35 cellular contexts compared by ENCODE assay signal in the genomic region with DNA sequence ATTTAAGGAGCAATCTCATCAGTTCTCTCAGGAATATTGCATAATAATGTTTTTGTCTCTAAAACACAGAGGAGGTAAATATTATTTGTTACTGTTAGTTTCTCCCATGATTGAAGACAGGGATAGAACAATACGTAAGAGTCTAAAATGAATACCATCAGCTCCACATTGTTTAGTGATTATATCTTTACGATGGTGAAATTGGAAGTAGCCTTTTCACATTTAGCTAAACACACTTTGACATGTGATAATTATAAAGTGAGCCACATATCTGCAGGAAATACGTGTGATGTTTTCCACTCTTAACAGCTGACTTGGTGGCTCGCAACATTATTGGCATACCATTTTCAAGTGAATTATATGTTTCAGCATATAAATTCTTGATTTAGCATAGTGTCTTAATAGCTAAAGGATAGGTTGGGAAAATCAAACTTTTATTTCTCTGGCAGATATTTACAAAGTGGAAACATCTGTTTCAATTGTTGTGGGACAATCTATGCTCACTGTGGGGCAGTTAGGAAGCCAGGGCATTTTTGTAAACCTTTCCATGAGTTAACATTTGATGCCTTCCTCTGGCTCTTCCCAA.
DNase-seq lines count a peak whose midpoint lies in the region; ATAC-seq, FAIRE-seq and TF ChIP-seq lines count a peak whose summit lies in the region.
"Had no signal": no experiment of that assay in that cellular context is flagged by ENCODE, and none has a peak within 500 bp of the region (broad histone marks: within the 10 kb centered on the region; RNA-seq: fewer than 3 reads in every experiment).

No MANE protein-coding gene starts in this region.

- no peaks in the 10 kb centered on the region for H3K9me3 Mint-ChIP-seq in activated CD8-positive, alpha-beta memory T cell treated with anti-CD3 and anti-CD28 coated beads, Interleukin-2, amount 10 ng/mL, durations not matched to agents 7 days and 5 days (ENCODE audit: low read depth)
- H3K9me3 Mint-ChIP-seq: activated CD4-positive, alpha-beta memory T cell treated with anti-CD3 and anti-CD28 coated beads, Interleukin-2, amount 10 ng/mL, durations not matched to agents 7 days and 5 days; activated naive CD4-positive, alpha-beta T cell treated with anti-CD3 and anti-CD28 coated beads, Interleukin-2, amount 10 ng/mL, durations not matched to agents 7 days and 5 days; mesothelial cell of epicardium; stimulated activated effector memory CD8-positive, alpha-beta T cell treated with anti-CD3 and anti-CD28 coated beads, Interleukin-12 subunit alpha, Interleukin-12 subunit beta, amount 100 ng/mL, for 72 hours; T-helper 2 cell treated with Interferon-gamma antibody and Interleukin-4, amounts not matched to agents 5 μg/mL and 100 μg/mL, for 36 hours had no signal

- peaks cover 21% of the 10 kb centered on the region for H3K4me1 Mint-ChIP-seq in activated CD8-positive, alpha-beta memory T cell treated with anti-CD3 and anti-CD28 coated beads, Interleukin-2, amount 10 ng/mL, durations not matched to agents 7 days and 5 days

- H3K14ac ChIP-seq in mesenchymal stem cell (ENCODE audit: low read length in 2 of 2), result no peak overlapping the region

- peaks cover 1% of the 10 kb centered on the region for H3K36me3 Mint-ChIP-seq in activated CD8-positive, alpha-beta memory T cell treated with anti-CD3 and anti-CD28 coated beads, Interleukin-2, amount 10 ng/mL, durations not matched to agents 7 days and 5 days
- H3K36me3 Mint-ChIP-seq: activated naive CD4-positive, alpha-beta T cell treated with anti-CD3 and anti-CD28 coated beads, Interleukin-2, amount 10 ng/mL, durations not matched to agents 7 days and 5 days; stimulated activated effector memory CD8-positive, alpha-beta T cell treated with anti-CD3 and anti-CD28 coated beads, Interleukin-12 subunit alpha, Interleukin-12 subunit beta, amount 100 ng/mL, for 72 hours had no signal

- H3K4ac ChIP-seq in mesenchymal stem cell (ENCODE audit: low read depth in 1 of 2, low read length in 2 of 2), result no peak overlapping the region

- H3K27me3 ChIP-seq in HepG2 (ENCODE audit: control insufficient read depth in 1 of 2, insufficient read depth in 2 of 2, low read length in 2 of 2), result no peaks in the 10 kb centered on the region
- H3K27me3 ChIP-seq in right lobe of liver, result no peaks in the 10 kb centered on the region
- H3K27me3 ChIP-seq in mesenchymal stem cell (ENCODE audit: control insufficient read depth in 1 of 2, insufficient read depth in 1 of 2, low read length in 2 of 2), result no peaks in the 10 kb centered on the region
- H3K27me3 ChIP-seq: BE2C, foreskin keratinocyte had no signal

- H3K4me3 ChIP-seq in HepG2 (replicated peaks in 1 of 3; ENCODE audit: insufficient read depth in 1 of 3, low read depth in 2 of 3, low read length in 3 of 3), result no peak overlapping the region
- no peak overlapping the region for H3K4me3 ChIP-seq in right lobe of liver
- H3K4me3 ChIP-seq in coronary artery, result no peak overlapping the region
- no peak overlapping the region for H3K4me3 ChIP-seq in mesenchymal stem cell (ENCODE audit: insufficient read depth in 1 of 2, low read depth in 1 of 2, low read length in 2 of 2)
- H3K4me3 ChIP-seq: GM12878, left ventricle myocardium inferior, PC-9 had no signal

- H3K23ac ChIP-seq in mesenchymal stem cell (ENCODE audit: low read length in 2 of 2), result no peak overlapping the region

- H3K4me3 Mint-ChIP-seq in activated CD8-positive, alpha-beta memory T cell treated with anti-CD3 and anti-CD28 coated beads, Interleukin-2, amount 10 ng/mL, durations not matched to agents 7 days and 5 days, result no peak overlapping the region
- H3K4me3 Mint-ChIP-seq: activated CD4-positive, alpha-beta memory T cell treated with anti-CD3 and anti-CD28 coated beads, Interleukin-2, amount 10 ng/mL, durations not matched to agents 7 days and 5 days; activated naive CD4-positive, alpha-beta T cell treated with anti-CD3 and anti-CD28 coated beads, Interleukin-2, amount 10 ng/mL, durations not matched to agents 7 days and 5 days; activated T-helper 1 cell treated with anti-CD3 and anti-CD28 coated beads, Interleukin-12 subunit alpha, Interleukin-12 subunit beta, Interleukin-2, Interleukin-4 antibody, amounts not matched to agents 30 ng/mL and 10 ng/mL and 1 ng/mL, durations not matched to agents 14 hours and 24 hours and 36 hours; mesothelial cell of epicardium; stimulated activated effector memory CD8-positive, alpha-beta T cell treated with anti-CD3 and anti-CD28 coated beads, Interleukin-12 subunit alpha, Interleukin-12 subunit beta, amount 100 ng/mL, for 72 hours; T-helper 2 cell treated with Interferon-gamma antibody and Interleukin-4, amounts not matched to agents 5 μg/mL and 100 μg/mL, for 36 hours had no signal

- no peak overlapping the region for H2BK12ac ChIP-seq in mesenchymal stem cell (ENCODE audit: low read length in 2 of 2)

- no peak overlapping the region for H2BK5ac ChIP-seq in mesenchymal stem cell (ENCODE audit: low read depth, low read length, poor library complexity, severe bottlenecking)

- TF ChIP-seq EP300 in HepG2 (IDR thresholded peaks at IDR 0.05; ENCODE audit: low read depth in 2 of 2, low read length in 2 of 2), result no peak
- TF ChIP-seq EP300 in HepG2 (CRISPR knock-in tag; IDR thresholded peaks at IDR 0.05; ENCODE audit: borderline replicate concordance), result no peak

- no peak overlapping the region for H3K18ac ChIP-seq in mesenchymal stem cell (ENCODE audit: low read depth in 1 of 2, low read length in 2 of 2)

- no peak overlapping the region for H3K27ac Mint-ChIP-seq in activated CD8-positive, alpha-beta memory T cell treated with anti-CD3 and anti-CD28 coated beads, Interleukin-2, amount 10 ng/mL, durations not matched to agents 7 days and 5 days
- H3K27ac Mint-ChIP-seq: activated CD4-positive, alpha-beta memory T cell treated with anti-CD3 and anti-CD28 coated beads, Interleukin-2, amount 10 ng/mL, durations not matched to agents 7 days and 5 days; activated naive CD4-positive, alpha-beta T cell treated with anti-CD3 and anti-CD28 coated beads, Interleukin-2, amount 10 ng/mL, durations not matched to agents 7 days and 5 days; activated T-helper 1 cell treated with anti-CD3 and anti-CD28 coated beads, Interleukin-12 subunit alpha, Interleukin-12 subunit beta, Interleukin-2, Interleukin-4 antibody, amounts not matched to agents 30 ng/mL and 10 ng/mL and 1 ng/mL, durations not matched to agents 14 hours and 24 hours and 36 hours; mesothelial cell of epicardium; progenitor cell of endocrine pancreas; stimulated activated effector memory CD8-positive, alpha-beta T cell treated with anti-CD3 and anti-CD28 coated beads, Interleukin-12 subunit alpha, Interleukin-12 subunit beta, amount 100 ng/mL, for 72 hours; T-helper 2 cell treated with Interferon-gamma antibody and Interleukin-4, amounts not matched to agents 5 μg/mL and 100 μg/mL, for 36 hours had no signal

- H2AFZ ChIP-seq in HepG2 (ENCODE audit: low read length) (no peak overlapping the region), mesenchymal stem cell (ENCODE audit: low read depth, low read length) (no peak overlapping the region)
- H2AFZ ChIP-seq: PC-9 had no signal

- POLR2A ChIA-PET in HepG2 (lab: Yijun Ruan, JAX) (no interaction called here), RWPE1 (lab: Yijun Ruan, JAX; ENCODE audit: low non-redundant PET) (no interaction called here)

- CTCF ChIA-PET in HepG2 (lab: Yijun Ruan, JAX; ENCODE audit: low intra/inter-chr PET ratio, low total read pairs), result no interaction called here
- CTCF ChIA-PET in RWPE1 (lab: Yijun Ruan, JAX), result interaction anchor here (0.6 to 0.7 kb wide), 3 partner anchors 13 to 340 kb away, joined by 3 read pairs; no protein-coding TSS in a partner anchor
- CTCF ChIA-PET in activated CD8-positive, alpha-beta memory T cell treated with anti-CD3 and anti-CD28 coated beads, Interleukin-2, amount 10 ng/mL, durations not matched to agents 7 days and 5 days (lab: Charles Lee), result interaction anchor here (1.5 kb wide), 1 partner anchor 104 kb away, joined by 4 read pairs; no protein-coding TSS in a partner anchor

- no peak overlapping the region for H4K91ac ChIP-seq in mesenchymal stem cell (ENCODE audit: low read length)

- intact Hi-C loops in HepG2 (cut with micrococcal nuclease; ENCODE audit: unreplicated experiment), result no loop called here
- intact Hi-C loops in right lobe of liver (cut with DNase I), result no loop called here

- BruUV-seq in HepG2 (replicated peaks; lab: Mats Ljungman, UMichigan), result no TSS peak

- H3K9me3 ChIP-seq in HepG2 (ENCODE audit: low read length) (no peaks in the 10 kb centered on the region), right lobe of liver (no peaks in the 10 kb centered on the region), mesenchymal stem cell (ENCODE audit: control insufficient read depth, low read length) (peaks cover 7% of the 10 kb centered on the region)
- H3K9me3 ChIP-seq: BE2C had no signal

- DNase-seq in HepG2 (ENCODE audit: low spot score) (no peak), right lobe of liver (no peak), coronary artery (ENCODE audit: low spot score) (no peak), mesenchymal stem cell (peak; percentile 42), RWPE1 (ENCODE audit: low spot score) (no peak)
- no peak for DNase-seq in activated CD8-positive, alpha-beta memory T cell treated with anti-CD3 and anti-CD28 coated beads, Interleukin-2, amount 10 ng/mL, durations not matched to agents 7 days and 5 days
- DNase-seq: activated CD4-positive, alpha-beta memory T cell treated with anti-CD3 and anti-CD28 coated beads, Interleukin-2, amount 10 ng/mL, durations not matched to agents 7 days and 5 days; activated CD4-positive, alpha-beta T cell treated with anti-CD3 and anti-CD28 coated beads for 1 hour; activated CD8-positive, alpha-beta memory T cell treated with anti-CD3 and anti-CD28 coated beads, Interleukin-2, amount 50 U/mL, for 48 hours; activated naive CD4-positive, alpha-beta T cell treated with anti-CD3 and anti-CD28 coated beads, Interleukin-2, amount 10 ng/mL, durations not matched to agents 7 days and 5 days; BE2C; DMS 273 treated with DMSO at 0.1 percent for 48 hours; effector CD4-positive, alpha-beta T cell; foreskin keratinocyte; head of caudate nucleus; islet precursor cell; KBM-7; left ventricle myocardium inferior; NCI-H1436; NCI-H2081; NCI-H526; PC-9 had no signal

- H3K27ac ChIP-seq in HepG2 (ENCODE audit: extremely low read length, insufficient read depth, low read length) (no peak overlapping the region), right lobe of liver (no peak overlapping the region), coronary artery (peak overlapping the region; percentile 41 to 75), mesenchymal stem cell (ENCODE audit: low read length, poor library complexity, severe bottlenecking) (no peak overlapping the region), RWPE1 (no peak overlapping the region)
- H3K27ac ChIP-seq: epithelial cell of prostate, foreskin keratinocyte, left ventricle myocardium inferior, PC-9 had no signal

- TF ChIP-seq POLR2A in HepG2 (IDR thresholded peaks at IDR 0.05; ENCODE audit: insufficient read depth in 1 of 2, low read depth in 2 of 2, low read length in 2 of 2), result no peak
- TF ChIP-seq POLR2A in right lobe of liver (IDR thresholded peaks at IDR 0.05), result no peak

- no peaks in the 10 kb centered on the region for H3K36me3 ChIP-seq in HepG2 (replicated peaks in 1 of 2; ENCODE audit: control insufficient read depth in 1 of 2, insufficient read depth in 2 of 2, low read length in 2 of 2)
- H3K36me3 ChIP-seq in right lobe of liver, result no peaks in the 10 kb centered on the region
- peaks cover 0 to 21% of the 10 kb centered on the region in 2 experiments for H3K36me3 ChIP-seq in mesenchymal stem cell (ENCODE audit: control insufficient read depth in 1 of 2, insufficient read depth in 2 of 2, low read depth in 1 of 2, low read length in 2 of 2)
- H3K36me3 ChIP-seq: BE2C had no signal

- no peaks in the 10 kb centered on the region for H3K4me1 ChIP-seq in HepG2 (ENCODE audit: insufficient read depth, low read length)
- H3K4me1 ChIP-seq in right lobe of liver, result no peaks in the 10 kb centered on the region
- H3K4me1 ChIP-seq in mesenchymal stem cell (ENCODE audit: control insufficient read depth, insufficient read depth, low read depth, low read length), result peaks cover 5% of the 10 kb centered on the region
- H3K4me1 ChIP-seq: BE2C, foreskin keratinocyte had no signal

- H3K27me3 Mint-ChIP-seq in activated CD8-positive, alpha-beta memory T cell treated with anti-CD3 and anti-CD28 coated beads, Interleukin-2, amount 10 ng/mL, durations not matched to agents 7 days and 5 days, result peaks cover 29% of the 10 kb centered on the region
- H3K27me3 Mint-ChIP-seq: progenitor cell of endocrine pancreas had no signal

- no peak for TF ChIP-seq RAD21 in HepG2 (CRISPR knock-in tag; IDR thresholded peaks at IDR 0.05)

- TF ChIP-seq CTCF in HepG2 (CRISPR knock-in tag; IDR thresholded peaks at IDR 0.05) (no peak), right lobe of liver (IDR thresholded peaks at IDR 0.05) (no peak), coronary artery (IDR thresholded peaks at IDR 0.05) (no peak), RWPE1 (conservative IDR thresholded peaks at IDR 0.05; ENCODE audit: low read depth) (no peak)

- H4K20me1 ChIP-seq in HepG2 (ENCODE audit: insufficient read depth, low read length), result no peaks in the 10 kb centered on the region

- ATAC-seq in HepG2, result no peak
- ATAC-seq in right lobe of liver, result no peak
- no peak for ATAC-seq in HG03469 (IDR thresholded peaks at IDR 0.05; ENCODE audit: unreplicated experiment)
- no peak for ATAC-seq in GM21381 (IDR thresholded peaks at IDR 0.05; ENCODE audit: unreplicated experiment)
- no peak for ATAC-seq in activated CD8-positive, alpha-beta memory T cell treated with anti-CD3 and anti-CD28 coated beads, Interleukin-2, amount 10 ng/mL, durations not matched to agents 7 days and 5 days
- ATAC-seq: foreskin keratinocyte; GM12878; Right ventricle myocardium inferior; sciatic nerve; stimulated activated effector memory CD8-positive, alpha-beta T cell treated with anti-CD3 and anti-CD28 coated beads, Interleukin-12 subunit alpha, Interleukin-12 subunit beta, amount 100 ng/mL, for 72 hours had no signal

- H3K4me2 ChIP-seq in HepG2 (ENCODE audit: low read depth, low read length) (no peak overlapping the region), mesenchymal stem cell (ENCODE audit: low read length, poor library complexity, severe bottlenecking) (no peak overlapping the region)
- H3K4me2 ChIP-seq: PC-9 had no signal

- no peak overlapping the region for H4K8ac ChIP-seq in mesenchymal stem cell (ENCODE audit: low read length)

- no peak overlapping the region for H2BK15ac ChIP-seq in mesenchymal stem cell (ENCODE audit: low read depth, poor library complexity, severe bottlenecking)

- in situ Hi-C loops in HepG2 (cut with HindIII; ENCODE audit: extremely low pct_ligation_motif_present, low pct_unique_long_range_greater_than_20kb), result no loop called here

- H2AK5ac ChIP-seq in mesenchymal stem cell (ENCODE audit: low read length, severe bottlenecking), result no peak overlapping the region

- H3K79me1 ChIP-seq in mesenchymal stem cell (replicated peaks; ENCODE audit: low read length, poor library complexity, severe bottlenecking), result no peaks in the 10 kb centered on the region

- FAIRE-seq in HepG2 (lab: Jason Lieb, UNC), result no peak
- FAIRE-seq: GM12878, GM19239, H1 had no signal

- no peaks in the 10 kb centered on the region for H3K79me2 ChIP-seq in HepG2 (ENCODE audit: insufficient read depth, low read length)

- H3K9ac ChIP-seq in HepG2 (ENCODE audit: insufficient read depth, low read depth, low read length) (no peak overlapping the region), mesenchymal stem cell (ENCODE audit: low read length) (no peak overlapping the region)

- WGBS in HepG2 (ENCODE audit: low lambda C conversion rate), result 21% methylated on average over 4 of the region's 4 CpGs
- 81% methylated on average over 4 of the region's 4 CpGs for WGBS in right lobe of liver (ENCODE audit: insufficient coverage, low coverage, low lambda C conversion rate, missing lambda C conversion rate)
- 70% methylated on average over 2 of the region's 4 CpGs for WGBS in mesenchymal stem cell

- no peak overlapping the region for H2BK120ac ChIP-seq in mesenchymal stem cell (ENCODE audit: low read depth, low read length)

Comparison
In these comparisons a context has a peak if more than half of its experiments do, and no peak if none do; other contexts are left out.
1. H3K27ac ChIP-seq: peak in coronary artery (2 of 2); none in HepG2 (single experiment), right lobe of liver (0 of 3), mesenchymal stem cell (single experiment) and RWPE1 (single experiment).